In the genomic region with DNA sequence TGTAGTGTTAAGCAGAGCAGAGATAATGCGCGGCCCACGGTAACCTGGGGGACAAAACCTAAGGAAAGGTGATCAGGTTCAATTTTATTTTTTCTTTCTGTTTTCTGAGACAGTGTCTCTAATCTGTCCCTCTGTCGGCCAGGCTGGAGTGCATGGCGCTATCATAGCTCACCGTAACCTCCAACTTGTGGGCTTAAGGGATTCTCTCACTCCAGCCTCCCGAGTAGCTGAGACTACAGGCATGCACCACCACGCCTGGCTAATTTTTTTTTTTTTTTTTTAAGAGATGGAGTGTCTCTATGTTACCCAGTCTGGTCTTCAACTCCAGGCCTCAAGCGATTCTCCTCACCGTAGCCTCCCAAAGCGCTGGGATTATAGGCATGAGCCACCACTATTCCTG, we compare ENCODE assay signal across 6 cellular contexts. TPM values are rescaled to one million over a fixed set of nuclear protein-coding genes. Genes with fewer than 3 reads are reported as not detected.
DNase-seq lines count a peak whose midpoint lies in the region; ATAC-seq and TF ChIP-seq lines count a peak whose summit lies in the region.

No MANE protein-coding gene starts in this region.

- ATAC-seq in HG03139 (IDR thresholded peaks at IDR 0.05; ENCODE audit: unreplicated experiment) (no peak), HG03520 (IDR thresholded peaks at IDR 0.05; ENCODE audit: unreplicated experiment) (no peak)

- no peak for DNase-seq in NT2/D1 (ENCODE audit: low read depth, low spot score)
- no peak for DNase-seq in epithelial cell of proximal tubule (ENCODE audit: low read depth)
- no peak for DNase-seq in AG20443 (ENCODE audit: low spot score)

- no peaks in the 10 kb centered on the region for H3K9me3 ChIP-seq in NT2/D1 (ENCODE audit: insufficient read depth, low read length)
- no peaks in the 10 kb centered on the region for H3K9me3 ChIP-seq in skeletal muscle satellite cell (replicated peaks; ENCODE audit: low read length)

- peak overlapping the region; percentile 59 for H3K4me3 ChIP-seq in NT2/D1 (ENCODE audit: insufficient read length, low read depth)
- peak overlapping the region; percentile 73 for H3K4me3 ChIP-seq in epithelial cell of proximal tubule (ENCODE audit: low read depth, low read length)
- H3K4me3 ChIP-seq in skeletal muscle satellite cell (ENCODE audit: low read length): peak overlapping the region; percentile 83

- peaks cover 6% of the 10 kb centered on the region for H3K4me1 ChIP-seq in NT2/D1 (ENCODE audit: insufficient read depth, insufficient read length)
- peaks cover 23% of the 10 kb centered on the region for H3K4me1 ChIP-seq in skeletal muscle satellite cell (ENCODE audit: control insufficient read depth, insufficient read depth, low read length)

- H3K27me3 ChIP-seq in NT2/D1 (ENCODE audit: insufficient read depth, insufficient read length) (peaks cover 26% of the 10 kb centered on the region), skeletal muscle satellite cell (ENCODE audit: control insufficient read depth, insufficient read depth, low read length) (no peaks in the 10 kb centered on the region)

- H3K36me3 ChIP-seq in NT2/D1 (ENCODE audit: insufficient read depth, insufficient read length, low read length) (no peaks in the 10 kb centered on the region), skeletal muscle satellite cell (ENCODE audit: insufficient read depth, low read length) (no peaks in the 10 kb centered on the region)

- H3K4me2 ChIP-seq in skeletal muscle satellite cell (ENCODE audit: low read length): peak overlapping the region; percentile 87

- TF ChIP-seq CTCF in epithelial cell of proximal tubule (conservative IDR thresholded peaks at IDR 0.05; ENCODE audit: low read depth, low read length): no peak

- H3K9ac ChIP-seq in NT2/D1 (ENCODE audit: insufficient read length, low read depth) (peak overlapping the region; percentile 52), skeletal muscle satellite cell (ENCODE audit: low read depth, low read length) (peak overlapping the region; percentile 39)

RNA-seq across cellular contexts. Expression of a gene that starts 0.7 kb away (rescaled TPM):
- total RNA-seq in epithelial cell of proximal tubule: 0.36 and 1.6 TPM in 2 replicates
- total RNA-seq in skeletal muscle satellite cell (2012; rRNA removed): 3.0 and 3.1 TPM in 2 replicates

RNA-seq across cellular contexts. Expression of a gene that starts 23.5 kb away (rescaled TPM):
- total RNA-seq in epithelial cell of proximal tubule: 0.14 and 0.17 TPM in 2 replicates
- 35.2 and 40.8 TPM in 2 replicates for total RNA-seq in skeletal muscle satellite cell (2012; rRNA removed)

RNA-seq across cellular contexts. Expression of a gene that starts 27.5 kb away (rescaled TPM):
- total RNA-seq in epithelial cell of proximal tubule: 17.8 and 27.8 TPM in 2 replicates
- 16.5 and 25.3 TPM in 2 replicates for total RNA-seq in skeletal muscle satellite cell (2012; rRNA removed)

RNA-seq across cellular contexts. Expression of a gene that starts 32.1 kb away (rescaled TPM):
- 19.8 and 24.7 TPM in 2 replicates for total RNA-seq in epithelial cell of proximal tubule
- 18.8 and 24.0 TPM in 2 replicates for total RNA-seq in skeletal muscle satellite cell (2012; rRNA removed)

RNA-seq across cellular contexts. Expression of a gene that starts 40.9 kb away (rescaled TPM):
- total RNA-seq in epithelial cell of proximal tubule: 228 and 360 TPM in 2 replicates
- total RNA-seq in skeletal muscle satellite cell (2012; rRNA removed): 125 and 170 TPM in 2 replicates
